20 cellular contexts compared by ENCODE assay signal in genomic region chr19:34448191-34448590, GRCh38.
"Had no signal": no experiment of that assay in that cellular context is flagged by ENCODE, and none has a peak within 500 bp of the region (broad histone marks: within the 10 kb centered on the region; RNA-seq: fewer than 3 reads in every experiment).

No MANE protein-coding gene starts in this region.

- ATAC-seq: activated T-cell treated with anti-CD3 and anti-CD28 coated beads, Interleukin-2, amount 50 U/mL, for 72 hours; heart left ventricle; left ventricle myocardium superior; natural killer cell treated with Interleukin-12 subunit alpha and Interleukin-12 subunit beta and Interleukin-15 and Interleukin-18, amount 100 ng/mL, for 72 hours; T-helper 17 cell had no signal

- H3K4me1 Mint-ChIP-seq: mesothelial cell of epicardium had no signal

- H3K27ac Mint-ChIP-seq: activated naive CD8-positive, alpha-beta T cell treated with anti-CD3 and anti-CD28 coated beads for 36 hours; mesothelial cell of epicardium; natural killer cell treated with Interleukin-12 subunit alpha and Interleukin-12 subunit beta and Interleukin-15 and Interleukin-18, amount 100 ng/mL, for 72 hours; T-helper 17 cell had no signal

- DNase-seq: activated CD4-positive, alpha-beta T cell treated with anti-CD3 and anti-CD28 coated beads, Interleukin-2, amount 10 ng/mL, durations not matched to agents 24 days and 14 days; activated CD4-positive, CD25-positive, alpha-beta regulatory T cell; activated CD8-positive, alpha-beta memory T cell treated with anti-CD3 and anti-CD28 coated beads, Interleukin-2, amount 50 U/mL, for 48 hours; activated gamma-delta T cell; activated naive CD8-positive, alpha-beta T cell treated with anti-CD3 and anti-CD28 coated beads for 36 hours; activated T-cell treated with anti-CD3 and anti-CD28 coated beads, Interleukin-2, amount 50 U/mL, for 72 hours; colonic mucosa; heart left ventricle; left ventricle myocardium superior; mammary epithelial cell; ovary; stimulated activated CD4-positive, alpha-beta T cell treated with anti-CD3 and anti-CD28 coated beads, Interleukin-4, amount 100 ng/mL, for 24 hours; substantia nigra; T-helper 17 cell; thyroid gland had no signal

- H3K27me3 Mint-ChIP-seq: activated CD4-positive, alpha-beta T cell treated with anti-CD3 and anti-CD28 coated beads, Interleukin-2, amount 10 ng/mL, durations not matched to agents 24 days and 14 days; activated naive CD8-positive, alpha-beta T cell treated with anti-CD3 and anti-CD28 coated beads for 36 hours; natural killer cell treated with Interleukin-12 subunit alpha and Interleukin-12 subunit beta and Interleukin-15 and Interleukin-18, amount 100 ng/mL, for 72 hours; stimulated activated naive CD8-positive, alpha-beta T cell treated with anti-CD3 and anti-CD28 coated beads, Interleukin-15, Interleukin-2, amounts not matched to agents 100 ng/mL and 50 ng/mL, for 24 hours; T-helper 17 cell had no signal

- H3K4me1 ChIP-seq: colonic mucosa, prostate gland, thyroid gland had no signal

- H3K9me3 Mint-ChIP-seq: activated CD4-positive, alpha-beta T cell treated with anti-CD3 and anti-CD28 coated beads, Interleukin-2, amount 10 ng/mL, durations not matched to agents 24 days and 14 days; activated naive CD8-positive, alpha-beta T cell treated with anti-CD3 and anti-CD28 coated beads for 36 hours; activated T-cell treated with anti-CD3 and anti-CD28 coated beads, Interleukin-2, amount 50 U/mL, for 72 hours; mesothelial cell of epicardium; natural killer cell treated with Interleukin-12 subunit alpha and Interleukin-12 subunit beta and Interleukin-15 and Interleukin-18, amount 100 ng/mL, for 72 hours; stimulated activated naive CD8-positive, alpha-beta T cell treated with anti-CD3 and anti-CD28 coated beads, Interleukin-15, Interleukin-2, amounts not matched to agents 100 ng/mL and 50 ng/mL, for 24 hours had no signal

- H3K4me3 Mint-ChIP-seq: activated CD4-positive, alpha-beta T cell treated with anti-CD3 and anti-CD28 coated beads, Interleukin-2, amount 10 ng/mL, durations not matched to agents 24 days and 14 days; activated naive CD8-positive, alpha-beta T cell treated with anti-CD3 and anti-CD28 coated beads for 36 hours; activated T-cell treated with anti-CD3 and anti-CD28 coated beads, Interleukin-2, amount 50 U/mL, for 72 hours; mesothelial cell of epicardium; natural killer cell treated with Interleukin-12 subunit alpha and Interleukin-12 subunit beta and Interleukin-15 and Interleukin-18, amount 100 ng/mL, for 72 hours; stimulated activated naive CD8-positive, alpha-beta T cell treated with anti-CD3 and anti-CD28 coated beads, Interleukin-15, Interleukin-2, amounts not matched to agents 100 ng/mL and 50 ng/mL, for 24 hours; T-helper 17 cell had no signal

- H3K4me3 ChIP-seq: colonic mucosa, heart left ventricle, ovary, prostate gland, thyroid gland had no signal

- H3K36me3 ChIP-seq: ovary had no signal

- H3K27me3 ChIP-seq: colonic mucosa, heart left ventricle, neutrophil, ovary, thyroid gland had no signal

- H3K9me3 ChIP-seq: colonic mucosa, heart left ventricle, neutrophil, ovary, prostate gland, thyroid gland had no signal

- H3K27ac ChIP-seq: colonic mucosa, heart left ventricle, neutrophil, ovary, prostate gland, thyroid gland had no signal
